Comparison of ENCODE assay signal across 18 cellular contexts in genomic region chr6:22904413-22904812, GRCh38.
DNase-seq lines count a peak whose midpoint lies in the region; ATAC-seq, FAIRE-seq and TF ChIP-seq lines count a peak whose summit lies in the region.
"Had no signal": no experiment of that assay in that cellular context is flagged by ENCODE, and none has a peak within 500 bp of the region (broad histone marks: within the 10 kb centered on the region; RNA-seq: fewer than 3 reads in every experiment).

No MANE protein-coding gene starts in this region.

- H3K27me3 Mint-ChIP-seq in chondrocyte (ENCODE audit: low read depth) = no peaks in the 10 kb centered on the region
- H3K27me3 Mint-ChIP-seq: activated CD4-positive, alpha-beta T cell treated with anti-CD3 and anti-CD28 coated beads, Interleukin-2, amount 10 ng/mL, durations not matched to agents 24 days and 14 days; B cell; effector memory CD8-positive, alpha-beta T cell; IgD-negative memory B cell had no signal

- H3K9ac ChIP-seq in HUES48 (ENCODE audit: low read depth, low read length) (no peak overlapping the region), K562 (ENCODE audit: insufficient read depth in 1 of 2, low read depth in 2 of 2, low read length in 2 of 2) (no peak overlapping the region)

- no peak overlapping the region for H3K27ac Mint-ChIP-seq in chondrocyte (ENCODE audit: unreplicated experiment)
- H3K27ac Mint-ChIP-seq: activated CD4-positive, alpha-beta T cell treated with anti-CD3 and anti-CD28 coated beads, Interleukin-2, amount 10 ng/mL, durations not matched to agents 24 days and 14 days; activated naive CD8-positive, alpha-beta T cell treated with anti-CD3 and anti-CD28 coated beads, Interleukin-2, amount 10 ng/mL, durations not matched to agents 7 days and 5 days; B cell; effector memory CD8-positive, alpha-beta T cell; IgD-negative memory B cell had no signal

- no peak for TF ChIP-seq EP300 in K562 (IDR thresholded peaks at IDR 0.05; ENCODE audit: low read length)

- H3K27ac ChIP-seq in HUES48 (ENCODE audit: low read depth, low read length) (peak overlapping the region; percentile 14), K562 (ENCODE audit: extremely low read depth, low read depth, low read length) (no peak overlapping the region), pancreas (peak overlapping the region in 2 of 4 donors; percentile 50 to 66)
- H3K27ac ChIP-seq: hepatocyte, neutrophil, upper lobe of right lung had no signal

- no peaks in the 10 kb centered on the region for H3K9me1 ChIP-seq in K562 (ENCODE audit: control insufficient read depth, insufficient read depth, low read length)

- H3K9me3 ChIP-seq in HUES48 (ENCODE audit: control insufficient read depth, insufficient read depth, low read length) = no peaks in the 10 kb centered on the region
- peaks cover 5% of the 10 kb centered on the region; the same call in 1 of the 2 replicates for H3K9me3 ChIP-seq in K562 (replicated peaks; ENCODE audit: control insufficient read depth, insufficient read depth, low read depth, low read length)
- no peaks in the 10 kb centered on the region for H3K9me3 ChIP-seq in pancreas
- H3K9me3 ChIP-seq: neutrophil, upper lobe of right lung had no signal

- no TSS peak for BruUV-seq in K562 (replicated peaks; lab: Mats Ljungman, UMichigan)

- H3K4me3 ChIP-seq in HUES48 (ENCODE audit: low read depth, low read length) = no peak overlapping the region
- no peak overlapping the region for H3K4me3 ChIP-seq in K562
- no peak overlapping the region for H3K4me3 ChIP-seq in pancreas
- H3K4me3 ChIP-seq: hepatocyte, upper lobe of right lung had no signal

- TF ChIP-seq CTCF in K562 (IDR thresholded peaks at IDR 0.05 in 2 of 3, conservative IDR thresholded peaks at IDR 0.05 in 1 of 3; ENCODE audit: insufficient read depth in 2 of 3, low read depth in 1 of 3, low read length in 3 of 3) (no peak), pancreas (IDR thresholded peaks at IDR 0.05) (no peak), chondrocyte (IDR thresholded peaks at IDR 0.05) (no peak)

- H3K4me1 ChIP-seq in HUES48 (ENCODE audit: control insufficient read depth, insufficient read depth, low read length) (peaks cover 26% of the 10 kb centered on the region), K562 (replicated peaks in 1 of 2; ENCODE audit: control insufficient read depth in 2 of 2, insufficient read depth in 2 of 2, low read length in 2 of 2) (no peaks in the 10 kb centered on the region), pancreas (no peaks in the 10 kb centered on the region)
- H3K4me1 ChIP-seq: upper lobe of right lung had no signal

- WGBS in K562 (ENCODE audit: insufficient coverage, low coverage, missing lambda C conversion rate) = 0% methylated on average over 5 of the region's 5 CpGs
- 45 to 47% methylated on average over 5 of the region's 5 CpGs for WGBS in pancreas, 2 donors

- no peak for FAIRE-seq in K562 (lab: Jason Lieb, UNC)
- FAIRE-seq in pancreas (lab: Jason Lieb, UNC) = no peak

- ATAC-seq in K562 (no peak), pancreas (peak; percentile 24 to 75 (median 56)), GM19023 (IDR thresholded peaks at IDR 0.05; ENCODE audit: unreplicated experiment) (no peak)
- ATAC-seq: effector memory CD8-positive, alpha-beta T cell; upper lobe of right lung had no signal

- in situ Hi-C loops in K562 (cut with MboI) = no loop called here

- H2AFZ ChIP-seq in K562 (ENCODE audit: low read depth, low read length) = no peak overlapping the region
- H2AFZ ChIP-seq: hepatocyte had no signal

- H3K4me2 ChIP-seq in K562 (ENCODE audit: insufficient read depth, low read length) = no peak overlapping the region
- H3K4me2 ChIP-seq: hepatocyte had no signal

- no peaks in the 10 kb centered on the region for H3K9me3 Mint-ChIP-seq in chondrocyte (ENCODE audit: low read depth)
- H3K9me3 Mint-ChIP-seq: activated CD4-positive, alpha-beta T cell treated with anti-CD3 and anti-CD28 coated beads, Interleukin-2, amount 10 ng/mL, durations not matched to agents 24 days and 14 days had no signal

- H3K4me1 Mint-ChIP-seq in chondrocyte (ENCODE audit: low read depth) = peaks cover 30% of the 10 kb centered on the region
- H3K4me1 Mint-ChIP-seq: activated CD4-positive, alpha-beta T cell treated with anti-CD3 and anti-CD28 coated beads, Interleukin-2, amount 10 ng/mL, durations not matched to agents 24 days and 14 days; activated naive CD8-positive, alpha-beta T cell treated with anti-CD3 and anti-CD28 coated beads, Interleukin-2, amount 10 ng/mL, durations not matched to agents 7 days and 5 days; B cell had no signal

- no peaks in the 10 kb centered on the region for H3K36me3 ChIP-seq in HUES48 (ENCODE audit: control insufficient read depth, insufficient read depth, low read length)
- H3K36me3 ChIP-seq in K562 (ENCODE audit: control insufficient read depth, insufficient read depth, low read length) = no peaks in the 10 kb centered on the region
- H3K36me3 ChIP-seq in pancreas = no peaks in the 10 kb centered on the region
- H3K36me3 ChIP-seq: neutrophil, upper lobe of right lung had no signal

- no peaks in the 10 kb centered on the region for H4K20me1 ChIP-seq in K562 (replicated peaks; ENCODE audit: control insufficient read depth, insufficient read depth, low read length)

- POLR2A ChIA-PET in K562 (lab: Yijun Ruan, JAX) = interaction anchor here (0.5 kb wide), 1 partner anchor 165 kb away, joined by 4 read pairs; no protein-coding TSS in a partner anchor

- no peaks in the 10 kb centered on the region for H3K36me3 Mint-ChIP-seq in chondrocyte (ENCODE audit: low read depth)
- H3K36me3 Mint-ChIP-seq: activated naive CD8-positive, alpha-beta T cell treated with anti-CD3 and anti-CD28 coated beads, Interleukin-2, amount 10 ng/mL, durations not matched to agents 7 days and 5 days; IgD-negative memory B cell had no signal

- CTCF ChIA-PET in K562 (lab: Yijun Ruan, JAX; ENCODE audit: low intra/inter-chr PET ratio) = no interaction called here

- H3K4me3 Mint-ChIP-seq in chondrocyte (ENCODE audit: unreplicated experiment) = no peak overlapping the region
- H3K4me3 Mint-ChIP-seq: activated CD4-positive, alpha-beta T cell treated with anti-CD3 and anti-CD28 coated beads, Interleukin-2, amount 10 ng/mL, durations not matched to agents 24 days and 14 days; activated naive CD8-positive, alpha-beta T cell treated with anti-CD3 and anti-CD28 coated beads, Interleukin-2, amount 10 ng/mL, durations not matched to agents 7 days and 5 days; B cell; effector memory CD8-positive, alpha-beta T cell; IgD-negative memory B cell had no signal

- peak; percentile 21 for DNase-seq in NCI-H2029 (lab: John Stamatoyannopoulos, UW)
- no peak for DNase-seq in K562 (ENCODE audit: extremely low read depth in 1 of 4, low spot score in 3 of 4)
- DNase-seq in pancreas = no peak
- no peak for DNase-seq in stimulated activated CD4-positive, alpha-beta T cell treated with anti-CD3 and anti-CD28 coated beads, Interleukin-4, amount 100 ng/mL, for 24 hours
- no peak for DNase-seq in chondrocyte (ENCODE audit: low spot score)
- DNase-seq: activated CD4-positive, alpha-beta T cell treated with anti-CD3 and anti-CD28 coated beads, Interleukin-2, amount 10 ng/mL, durations not matched to agents 24 days and 14 days; activated naive CD8-positive, alpha-beta T cell treated with anti-CD3 and anti-CD28 coated beads, Interleukin-2, amount 10 ng/mL, durations not matched to agents 7 days and 5 days; effector memory CD8-positive, alpha-beta T cell; NCI-H2081; OCI-M1; SHP77 treated with DMSO at 0.1 percent for 48 hours; upper lobe of right lung had no signal

- no peak for TF ChIP-seq RAD21 in K562 (CRISPR knock-in tag; conservative IDR thresholded peaks at IDR 0.05 in 1 of 2, IDR thresholded peaks at IDR 0.05 in 1 of 2)

- no peak for TF ChIP-seq POLR2A in K562 (conservative IDR thresholded peaks at IDR 0.05)

- intact Hi-C loops in K562 (cut with micrococcal nuclease) (no loop called here), pancreas (cut with DNase I) (no loop called here)

- no peaks in the 10 kb centered on the region for H3K79me2 ChIP-seq in K562 (ENCODE audit: control insufficient read depth, insufficient read depth, low read length)
- H3K79me2 ChIP-seq: hepatocyte had no signal

- H3K27me3 ChIP-seq in HUES48 (ENCODE audit: control insufficient read depth, insufficient read depth, low read length) (no peaks in the 10 kb centered on the region), K562 (ENCODE audit: control insufficient read depth in 2 of 2, insufficient read depth in 2 of 2, low read length in 2 of 2) (no peaks in the 10 kb centered on the region), pancreas (no peaks in the 10 kb centered on the region)
- H3K27me3 ChIP-seq: hepatocyte, neutrophil, upper lobe of right lung had no signal

TF ChIP-seq in K562, 482 proteins besides CTCF, POLR2A, EP300 and RAD21:
- no peak for TF ChIP-seq MYC (IDR thresholded peaks at IDR 0.05; ENCODE audit: low read depth, low read length)
- no peak for TF ChIP-seq MYC (CRISPR knock-in tag; IDR thresholded peaks at IDR 0.05; ENCODE audit: borderline replicate concordance, low read depth)
- TF ChIP-seq TCF3 (CRISPR knock-in tag; IDR thresholded peaks at IDR 0.05) = no peak
- peak; percentile 43; the same call in 1 of the 2 replicates for TF ChIP-seq MAFF (IDR thresholded peaks at IDR 0.05; ENCODE audit: low read length)
- TF ChIP-seq RFX1 (IDR thresholded peaks at IDR 0.05) = no peak
- peak; percentile 30; the same call in 1 of the 2 replicates for TF ChIP-seq ZNF316 (IDR thresholded peaks at IDR 0.05)

Comparison
In these comparisons a context has a peak if more than half of its experiments do, and no peak if none do; other contexts are left out.
1. ATAC-seq: peak in pancreas (4 of 4); none in K562 (single experiment) and GM19023 (single experiment).